Comparison of ENCODE assay signal across 17 cellular contexts in genomic region chr7:102319671-102320070, GRCh38. TPM values are rescaled to one million over a fixed set of nuclear protein-coding genes. Genes with fewer than 3 reads are reported as not detected.
A peak's percentile ranks its signal among the peaks of the same experiment; 100 is the strongest.
DNase-seq lines count a peak whose midpoint lies in the region; ATAC-seq, FAIRE-seq and TF ChIP-seq lines count a peak whose summit lies in the region.
"Had no signal": no experiment of that assay in that cellular context is flagged by ENCODE, and none has a peak within 500 bp of the region (broad histone marks: within the 10 kb centered on the region; RNA-seq: fewer than 3 reads in every experiment).

No MANE protein-coding gene starts in this region.

- TF ChIP-seq POLR2A in K562 (conservative IDR thresholded peaks at IDR 0.05): no peak

- no TSS peak for BruUV-seq in K562 (replicated peaks; lab: Mats Ljungman, UMichigan)

- no peaks in the 10 kb centered on the region; a peak in 1 of 3 replicates for H3K36me3 ChIP-seq in HEK293 (ENCODE audit: control insufficient read depth in 2 of 2, insufficient read depth in 1 of 2, low read length in 2 of 2)
- H3K36me3 ChIP-seq in K562 (ENCODE audit: control insufficient read depth, insufficient read depth, low read length): no peaks in the 10 kb centered on the region

- H3K4me2 ChIP-seq in K562 (ENCODE audit: insufficient read depth, low read length): no peak overlapping the region

- DNase-seq in cardiac septum (ENCODE audit: low spot score) (peak; percentile 24), left cardiac atrium (no peak), K562 (ENCODE audit: extremely low read depth in 1 of 4, low spot score in 3 of 4) (no peak), HuH-7.5 (ENCODE audit: low spot score) (no peak), DMS79 treated with DMSO at 0.1 percent for 48 hours (lab: John Stamatoyannopoulos, UW) (no peak), EL (no peak)
- DNase-seq: C1 segment of cervical spinal cord; GM23248; MV-4-11; NCI-H1417 treated with DMSO at 0.1 percent for 48 hours; NCI-H1930; NK-92 treated with Interleukin-12 subunit alpha and Interleukin-12 subunit beta, amount 100 ng/mL, for 24 hours had no signal

- POLR2A ChIA-PET in HEK293 (lab: Yijun Ruan, JAX) (no interaction called here), K562 (lab: Yijun Ruan, JAX) (interaction anchor here (0.7 to 1.5 kb wide), 2 partner anchors 9 to 26 kb away, joined by 3 to 7 read pairs; no protein-coding TSS in a partner anchor)

- intact Hi-C loops in cardiac septum (cut with DNase I) (no loop called here), left cardiac atrium (cut with DNase I) (no loop called here), K562 (cut with micrococcal nuclease) (loop anchor here (5.0 kb wide), 1 partner anchor 73 kb away; no protein-coding TSS in a partner anchor)

- no peak overlapping the region for H2AFZ ChIP-seq in K562 (ENCODE audit: low read depth, low read length)
- H2AFZ ChIP-seq: GM23248 had no signal

- no peak overlapping the region for H3K9ac ChIP-seq in K562 (ENCODE audit: insufficient read depth in 1 of 2, low read depth in 2 of 2, low read length in 2 of 2)
- H3K9ac ChIP-seq: GM23248 had no signal

- H3K4me1 ChIP-seq in HEK293 (ENCODE audit: control insufficient read depth, insufficient read depth, low read length): no peaks in the 10 kb centered on the region
- peaks cover 0 to 28% of the 10 kb centered on the region in 2 experiments; a peak in 3 of 5 replicates for H3K4me1 ChIP-seq in K562 (replicated peaks in 1 of 2; ENCODE audit: control insufficient read depth in 2 of 2, insufficient read depth in 2 of 2, low read length in 2 of 2)

- H3K4me3 ChIP-seq in HEK293 (ENCODE audit: low read depth, low read length) (no peak overlapping the region), K562 (no peak overlapping the region)
- H3K4me3 ChIP-seq: GM23248 had no signal

- H4K20me1 ChIP-seq in K562 (replicated peaks; ENCODE audit: control insufficient read depth, insufficient read depth, low read length): 0 out of 2 replicates have a peak, but pooled peaks cover 10% of the 10 kb centered on the region

- ATAC-seq in left cardiac atrium: no peak
- no peak for ATAC-seq in K562
- no peak for ATAC-seq in GM21526 (IDR thresholded peaks at IDR 0.05; ENCODE audit: low FRiP score, unreplicated experiment)

- no peak for TF ChIP-seq RAD21 in K562 (CRISPR knock-in tag; conservative IDR thresholded peaks at IDR 0.05 in 1 of 2, IDR thresholded peaks at IDR 0.05 in 1 of 2)

- TF ChIP-seq EP300 in K562 (IDR thresholded peaks at IDR 0.05; ENCODE audit: low read length): no peak

- in situ Hi-C loops in K562 (cut with MboI): loop anchor here (5.0 to 25.0 kb wide), 2 partner anchors 32 to 343 kb away; partner anchors contain the start of genes POLR2J2, SH2B2 and SPDYE2B

- H3K9me1 ChIP-seq in K562 (ENCODE audit: control insufficient read depth, insufficient read depth, low read length): no peaks in the 10 kb centered on the region

- no peaks in the 10 kb centered on the region for H3K79me2 ChIP-seq in K562 (ENCODE audit: control insufficient read depth, insufficient read depth, low read length)

- H3K27me3 ChIP-seq in K562 (ENCODE audit: control insufficient read depth in 2 of 2, insufficient read depth in 2 of 2, low read length in 2 of 2): peaks cover 45 to 81% of the 10 kb centered on the region in 2 experiments

- no peaks in the 10 kb centered on the region for H3K9me3 ChIP-seq in HEK293 (ENCODE audit: control insufficient read depth, insufficient read depth, low read depth, low read length)
- H3K9me3 ChIP-seq in K562 (replicated peaks; ENCODE audit: control insufficient read depth, insufficient read depth, low read depth, low read length): no peaks in the 10 kb centered on the region

- TF ChIP-seq CTCF in HEK293 (tag by site-specific recombination; IDR thresholded peaks at IDR 0.05) (no peak), K562 (IDR thresholded peaks at IDR 0.05 in 2 of 3, conservative IDR thresholded peaks at IDR 0.05 in 1 of 3; ENCODE audit: insufficient read depth in 2 of 3, low read depth in 1 of 3, low read length in 3 of 3) (no peak)

- 3% methylated on average over 3 of the region's 3 CpGs for WGBS in K562 (ENCODE audit: insufficient coverage, low coverage, missing lambda C conversion rate)

- CTCF ChIA-PET in HEK293 (lab: Yijun Ruan, JAX): no interaction called here
- CTCF ChIA-PET in K562 (lab: Yijun Ruan, JAX; ENCODE audit: low intra/inter-chr PET ratio): no interaction called here

- no peak for FAIRE-seq in K562 (lab: Jason Lieb, UNC)

- H3K27ac ChIP-seq in HEK293 (ENCODE audit: extremely low read depth, low read depth, low read length) (no peak overlapping the region), K562 (ENCODE audit: extremely low read depth, low read depth, low read length) (no peak overlapping the region)
- H3K27ac ChIP-seq: 22Rv1, GM23248 had no signal

TF ChIP-seq in K562, 482 proteins besides CTCF, POLR2A, EP300 and RAD21:
- no peak for TF ChIP-seq ZSCAN29 (IDR thresholded peaks at IDR 0.05)
- no peak for TF ChIP-seq MTA2 (IDR thresholded peaks at IDR 0.05; ENCODE audit: low read depth)
- no peak for TF ChIP-seq TBP (optimal IDR thresholded peaks at IDR 0.05; ENCODE audit: low read depth, low read length)
- no peak for TF ChIP-seq CBFA2T2 (conservative IDR thresholded peaks at IDR 0.05)
- peak; percentile 30; the same call in 1 of the 2 replicates for TF ChIP-seq TFAP4 (CRISPR knock-in tag; IDR thresholded peaks at IDR 0.05; ENCODE audit: borderline replicate concordance)
TF ChIP-seq in K562: peak in this region for 1.

RNA-seq across cellular contexts. Expression of gene SH2B2, which starts 33.0 kb away (rescaled TPM):
- 3.1 TPM for total RNA-seq in cardiac septum
- 1 to 10 TPM; 2.4 to 3.0 TPM for total RNA-seq in left cardiac atrium
- total RNA-seq in K562 (2011; cell fraction: chromatin; rRNA removed; ENCODE audit: low replicate concordance): 0.72 TPM in 1 of 2 replicates, not detected in the other
- 0.66 and 1.0 TPM in 2 replicates for total RNA-seq in K562 (2011; cell fraction: nucleolus; rRNA removed)
- total RNA-seq in K562 (2011; cell fraction: nucleoplasm; rRNA removed): 0.22 and 0.31 TPM in 2 replicates
- 0.68 TPM in 1 of 2 replicates, not detected in the other for total RNA-seq in K562 (2014; rRNA removed)
- total RNA-seq in K562 (2014; rRNA removed; fragmentation: Illumina TruSeq; extraction: Trizol): not detected in 2 replicates
- total RNA-seq in K562 (2015; rRNA removed; fragmentation: Illumina TruSeq; extraction: Trizol): 0.08 TPM in 1 of 2 replicates, not detected in the other
- total RNA-seq in K562 (2021): 0.34 and 0.89 TPM in 2 replicates
- 0.03 and 0.07 TPM in 2 replicates for polyA plus RNA-seq in K562 (2011; rRNA removed)
- polyA plus RNA-seq in K562 (2011; cell fraction: cytosol; rRNA removed): 0.13 and 0.64 TPM in 2 replicates
- 0.14 and 0.36 TPM in 2 replicates for polyA plus RNA-seq in K562 (2011; cell fraction: nucleus; rRNA removed)
- 0.14 and 0.46 TPM in 2 replicates for polyA plus RNA-seq in K562 (2012)
- polyA plus RNA-seq in K562 (2014; fragmentation: Illumina TruSeq; extraction: Trizol): 0.07 and 0.08 TPM in 2 replicates
- polyA plus RNA-seq in K562 (2014; fragmentation: Nextera tagmentation; extraction: Ambion mirVana): not detected
- polyA plus RNA-seq in K562 (2014; rRNA removed): 0.07 and 0.12 TPM in 2 replicates
- polyA minus RNA-seq in K562 (2011; rRNA and poly(A)+ RNA removed): 0.18 TPM in 1 of 2 replicates, not detected in the other
- 0.38 TPM in 1 of 2 replicates, not detected in the other for polyA minus RNA-seq in K562 (2011; cell fraction: cytosol; rRNA and poly(A)+ RNA removed)
- 0.22 and 0.40 TPM in 2 replicates for polyA minus RNA-seq in K562 (2011; cell fraction: nucleus; rRNA and poly(A)+ RNA removed)

RNA-seq across cellular contexts. Expression of gene SPDYE6, which starts 36.6 kb away (rescaled TPM):
- not detected for total RNA-seq in cardiac septum
- total RNA-seq in left cardiac atrium: not detected
- total RNA-seq in K562 (2011; cell fraction: chromatin; rRNA removed; ENCODE audit: low replicate concordance): 0.23 and 0.65 TPM in 2 replicates
- not detected in 2 replicates for total RNA-seq in K562 (2011; cell fraction: nucleolus; rRNA removed)
- 0.38 TPM in 1 of 2 replicates, not detected in the other for total RNA-seq in K562 (2011; cell fraction: nucleoplasm; rRNA removed)
- total RNA-seq in K562 (2014; rRNA removed): not detected in 2 replicates
- total RNA-seq in K562 (2014; rRNA removed; fragmentation: Illumina TruSeq; extraction: Trizol): not detected in 2 replicates
- total RNA-seq in K562 (2015; rRNA removed; fragmentation: Illumina TruSeq; extraction: Trizol): not detected in 2 replicates
- total RNA-seq in K562 (2021): not detected in 2 replicates
- polyA plus RNA-seq in K562 (2011; rRNA removed): not detected in 2 replicates
- not detected in 2 replicates for polyA plus RNA-seq in K562 (2011; cell fraction: cytosol; rRNA removed)
- polyA plus RNA-seq in K562 (2011; cell fraction: nucleus; rRNA removed): not detected in 2 replicates
- 2.1 and 2.9 TPM in 2 replicates for polyA plus RNA-seq in K562 (2012)
- polyA plus RNA-seq in K562 (2014; fragmentation: Illumina TruSeq; extraction: Trizol): not detected in 2 replicates
- under 1 TPM; 0.24 to 0.35 TPM for polyA plus RNA-seq in K562 (2014; fragmentation: Nextera tagmentation; extraction: Ambion mirVana)
- polyA plus RNA-seq in K562 (2014; rRNA removed): not detected in 2 replicates
- not detected in 2 replicates for polyA minus RNA-seq in K562 (2011; rRNA and poly(A)+ RNA removed)
- not detected in 2 replicates for polyA minus RNA-seq in K562 (2011; cell fraction: cytosol; rRNA and poly(A)+ RNA removed)
- not detected in 2 replicates for polyA minus RNA-seq in K562 (2011; cell fraction: nucleus; rRNA and poly(A)+ RNA removed)
- total RNA-seq: Daoy, GM23248, SK-MEL-5 had no signal
- polyA plus RNA-seq: GM23248 had no signal
